Comparison of ENCODE assay signal across 9 cellular contexts in genomic region chrX:39309018-39309620, GRCh38.
DNase-seq lines count a peak whose midpoint lies in the region; ATAC-seq and TF ChIP-seq lines count a peak whose summit lies in the region.
"Had no signal": no experiment of that assay in that cellular context is flagged by ENCODE, and none has a peak within 500 bp of the region (broad histone marks: within the 10 kb centered on the region; RNA-seq: fewer than 3 reads in every experiment).

No MANE protein-coding gene starts in this region.

- H3K4me3 ChIP-seq in right atrium auricular region: no peak overlapping the region

- peak; percentile 42 for DNase-seq in left cardiac atrium
- DNase-seq in right atrium auricular region (ENCODE audit: low spot score): no peak
- peak; percentile 50 for DNase-seq in activated T-helper 9 cell treated with anti-CD3 and anti-CD28 coated beads, Interleukin-2, amount 50 U/mL, for 16 hours (ENCODE audit: low read depth)
- DNase-seq in lung microvascular endothelial cell (ENCODE audit: low read depth in 2 of 2): peak; percentile 15 to 80
- DNase-seq in HEK293T (ENCODE audit: extremely low spot score): no peak

- POLR2A ChIA-PET in HEK293T (lab: Yijun Ruan, JAX): no interaction called here

- peaks cover 0 to 23% of the 10 kb centered on the region in 2 donors for H3K4me1 ChIP-seq in right atrium auricular region

- TF ChIP-seq CTCF in right atrium auricular region (IDR thresholded peaks at IDR 0.05): no peak

- intact Hi-C loops in left cardiac atrium (cut with DNase I): no loop called here

- no peaks in the 10 kb centered on the region for H3K27me3 ChIP-seq in right atrium auricular region
- H3K27me3 ChIP-seq: neutrophil had no signal

- peak overlapping the region in 1 of 2 donors; percentile 16 for H3K27ac ChIP-seq in right atrium auricular region
- H3K27ac ChIP-seq: neutrophil had no signal

- CTCF ChIA-PET in HEK293T (lab: Yijun Ruan, JAX): no interaction called here

- ATAC-seq in left cardiac atrium (peak in 1 of 2 donors; percentile 85), HG03571 (IDR thresholded peaks at IDR 0.05; ENCODE audit: unreplicated experiment) (no peak), GM21786 (IDR thresholded peaks at IDR 0.05; ENCODE audit: unreplicated experiment) (no peak), HG02970 (IDR thresholded peaks at IDR 0.05; ENCODE audit: low FRiP score, unreplicated experiment) (no peak)

- no peaks in the 10 kb centered on the region for H3K36me3 ChIP-seq in right atrium auricular region
- H3K36me3 ChIP-seq: neutrophil had no signal

- H3K9me3 ChIP-seq in right atrium auricular region: no peaks in the 10 kb centered on the region
- H3K9me3 ChIP-seq: neutrophil had no signal

TF ChIP-seq in HEK293T, 16 proteins besides CTCF, POLR2A, EP300 and RAD21:
- TF ChIP-seq L3MBTL2 (conservative IDR thresholded peaks at IDR 0.05) (no peak), ZNF384 (IDR thresholded peaks at IDR 0.05) (no peak), ARNT (IDR thresholded peaks at IDR 0.05) (no peak), FOXA1 (IDR thresholded peaks at IDR 0.05) (no peak), CTBP1 (IDR thresholded peaks at IDR 0.05; ENCODE audit: borderline replicate concordance) (no peak), SP1 (IDR thresholded peaks at IDR 0.05) (no peak)
- TF ChIP-seq, protein P1, sequence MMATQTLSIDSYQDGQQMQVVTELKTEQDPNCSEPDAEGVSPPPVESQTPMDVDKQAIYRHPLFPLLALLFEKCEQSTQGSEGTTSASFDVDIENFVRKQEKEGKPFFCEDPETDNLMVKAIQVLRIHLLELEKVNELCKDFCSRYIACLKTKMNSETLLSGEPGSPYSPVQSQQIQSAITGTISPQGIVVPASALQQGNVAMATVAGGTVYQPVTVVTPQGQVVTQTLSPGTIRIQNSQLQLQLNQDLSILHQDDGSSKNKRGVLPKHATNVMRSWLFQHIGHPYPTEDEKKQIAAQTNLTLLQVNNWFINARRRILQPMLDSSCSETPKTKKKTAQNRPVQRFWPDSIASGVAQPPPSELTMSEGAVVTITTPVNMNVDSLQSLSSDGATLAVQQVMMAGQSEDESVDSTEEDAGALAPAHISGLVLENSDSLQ (IDR thresholded peaks at IDR 0.05): no peak
TF ChIP-seq in HEK293T: peak in this region for 0.

Comparison
In these comparisons a context has a peak if more than half of its experiments do, and no peak if none do; other contexts are left out.
1. DNase-seq: peak in left cardiac atrium (single experiment), activated T-helper 9 cell treated with anti-CD3 and anti-CD28 coated beads, Interleukin-2, amount 50 U/mL, for 16 hours (single experiment) and lung microvascular endothelial cell (2 of 2); none in right atrium auricular region (single experiment) and HEK293T (single experiment).